Comparison of ENCODE assay signal across 1 cellular context in the genomic region with DNA sequence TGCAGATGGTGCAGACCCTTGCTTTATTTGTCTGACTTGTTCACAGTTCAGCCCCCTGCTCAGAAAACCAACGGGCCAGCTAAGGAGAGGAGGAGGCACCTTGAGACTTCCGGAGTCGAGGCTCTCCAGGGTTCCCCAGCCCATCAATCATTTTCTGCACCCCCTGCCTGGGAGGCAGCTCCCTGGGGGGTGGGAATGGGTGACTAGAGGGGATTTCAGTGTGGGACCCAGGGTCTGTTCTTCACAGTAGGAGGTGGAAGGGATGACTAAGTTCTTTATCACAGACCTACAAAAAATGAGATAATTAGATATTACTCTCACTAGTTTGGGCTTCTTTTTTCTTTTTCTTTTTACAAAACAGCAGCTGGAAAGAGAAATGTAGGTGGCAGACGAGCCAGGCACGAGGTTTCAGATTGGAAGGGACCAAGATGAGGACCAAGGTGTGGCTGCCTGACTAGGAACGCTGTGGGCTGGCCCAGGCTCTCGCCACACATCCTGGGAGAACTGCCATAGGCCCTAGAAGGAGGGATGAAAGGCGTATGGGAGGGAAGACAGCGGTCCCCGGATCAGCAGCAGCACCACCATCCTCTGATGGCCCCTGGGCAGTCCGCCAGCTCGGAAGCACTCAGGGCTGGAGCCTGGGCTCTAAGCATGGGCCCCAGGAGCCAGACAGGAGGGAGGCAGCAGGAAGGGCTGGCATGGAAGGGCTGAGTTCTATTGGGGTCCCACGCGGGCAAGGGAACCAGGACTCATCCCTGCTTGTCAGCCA.
TF ChIP-seq lines count a peak whose summit lies in the region.

No MANE protein-coding gene starts in this region.

TF ChIP-seq in HepG2, 621 proteins besides CTCF, POLR2A, EP300 and RAD21:
- TF ChIP-seq ASH2L (IDR thresholded peaks at IDR 0.05; ENCODE audit: insufficient read length, low read depth, low read length) = no peak
